13 cellular contexts compared by ENCODE assay signal in the genomic region with DNA sequence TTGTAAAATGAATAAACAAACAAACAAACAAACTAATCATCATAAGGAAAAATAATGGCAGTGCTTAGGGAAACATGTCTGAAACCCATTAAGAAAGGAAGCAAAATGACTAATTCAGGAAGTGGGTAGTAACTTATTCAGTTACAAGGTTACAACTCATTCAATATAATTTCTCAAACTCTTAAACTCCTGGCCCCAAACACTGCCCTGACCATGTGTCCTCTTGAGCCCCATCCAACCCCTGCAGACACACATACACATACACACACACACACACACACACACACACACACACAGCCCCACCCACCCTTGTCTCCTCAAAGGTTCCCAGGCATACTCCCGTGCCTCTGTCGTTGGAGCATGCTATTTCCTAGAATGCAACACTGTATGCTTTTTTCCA.
DNase-seq lines count a peak whose midpoint lies in the region; ATAC-seq, FAIRE-seq and TF ChIP-seq lines count a peak whose summit lies in the region.
"Had no signal": no experiment of that assay in that cellular context is flagged by ENCODE, and none has a peak within 500 bp of the region (broad histone marks: within the 10 kb centered on the region; RNA-seq: fewer than 3 reads in every experiment).

No MANE protein-coding gene starts in this region.

- peak overlapping the region; percentile 35 for H3K4me2 ChIP-seq in astrocyte (ENCODE audit: low read length)

- FAIRE-seq in astrocyte (lab: Jason Lieb, UNC) = no peak

- H3K36me3 ChIP-seq in astrocyte (ENCODE audit: insufficient read depth, low read length) (no peaks in the 10 kb centered on the region), Caco-2 (ENCODE audit: control insufficient read depth, insufficient read depth, low read length) (no peaks in the 10 kb centered on the region)

- intact Hi-C loops in Caco-2 (cut with micrococcal nuclease; ENCODE audit: unreplicated experiment) = no loop called here

- no peaks in the 10 kb centered on the region for H4K20me1 ChIP-seq in astrocyte (ENCODE audit: insufficient read depth, low read length)

- H3K4me1 ChIP-seq in astrocyte (ENCODE audit: insufficient read depth, low read length) = no peaks in the 10 kb centered on the region
- H3K4me1 ChIP-seq in Caco-2 = no peaks in the 10 kb centered on the region

- CTCF ChIA-PET in Caco-2 (lab: Charles Lee) = no interaction called here

- H2AFZ ChIP-seq in astrocyte (ENCODE audit: low read depth, low read length) = peak overlapping the region; percentile 5

- no peak for DNase-seq in stimulated activated naive CD8-positive, alpha-beta T cell treated with anti-CD3 and anti-CD28 coated beads, Interleukin-15, amount 100 ng/mL, for 72 hours
- no peak for DNase-seq in stimulated activated naive CD8-positive, alpha-beta T cell treated with anti-CD3 and anti-CD28 coated beads, Interleukin-15, Interleukin-2, amounts not matched to agents 100 U/mL and 50 U/mL, for 24 hours
- peak in 1 of 2 experiments; percentile 18 for DNase-seq in HL-60 (ENCODE audit: low read depth in 1 of 2, low spot score in 1 of 2)
- peak; percentile 31 for DNase-seq in astrocyte (ENCODE audit: low read depth)
- no peak for DNase-seq in AG08396 (ENCODE audit: low spot score)
- no peak for DNase-seq in Caco-2
- DNase-seq in mesenteric fat pad (ENCODE audit: low spot score) = no peak
- no peak for DNase-seq in GM19240 (ENCODE audit: insufficient read length, low spot score)
- DNase-seq: activated CD4-positive, alpha-beta T cell treated with anti-CD3 and anti-CD28 coated beads for 36 hours; GDM1; NCI-H1105 had no signal

- POLR2A ChIA-PET in Caco-2 (lab: Charles Lee) = no interaction called here

- TF ChIP-seq CTCF in HL-60 (IDR thresholded peaks at IDR 0.05; ENCODE audit: insufficient read depth, low read length) (no peak), astrocyte (IDR thresholded peaks at IDR 0.05; ENCODE audit: insufficient read depth, low read depth, low read length) (no peak), Caco-2 (IDR thresholded peaks at IDR 0.05; ENCODE audit: insufficient read depth in 1 of 2, low read depth in 1 of 2, low read length in 1 of 2, severe bottlenecking in 1 of 2, unreplicated experiment in 1 of 2) (no peak)

- H3K27me3 Mint-ChIP-seq in stimulated activated naive CD8-positive, alpha-beta T cell treated with anti-CD3 and anti-CD28 coated beads, Interleukin-15, amount 100 ng/mL, for 72 hours = peaks cover 7% of the 10 kb centered on the region
- H3K27me3 Mint-ChIP-seq in astrocyte (ENCODE audit: low read depth, unreplicated experiment) (no peaks in the 10 kb centered on the region), Caco-2 (ENCODE audit: insufficient read depth, unreplicated experiment) (peaks cover 16% of the 10 kb centered on the region)
- H3K27me3 Mint-ChIP-seq: activated CD4-positive, alpha-beta T cell treated with anti-CD3 and anti-CD28 coated beads for 36 hours had no signal

- peak; percentile 45 for ATAC-seq in stimulated activated naive CD8-positive, alpha-beta T cell treated with anti-CD3 and anti-CD28 coated beads, Interleukin-15, amount 100 ng/mL, for 72 hours
- ATAC-seq in stimulated activated naive CD8-positive, alpha-beta T cell treated with anti-CD3 and anti-CD28 coated beads, Interleukin-15, Interleukin-2, amounts not matched to agents 100 U/mL and 50 U/mL, for 24 hours = no peak
- ATAC-seq: activated CD4-positive, alpha-beta T cell treated with anti-CD3 and anti-CD28 coated beads for 36 hours; left lobe of liver had no signal

- no TSS peak for BruUV-seq in Caco-2 (replicated peaks; lab: Mats Ljungman, UMichigan)

- H3K4me3 Mint-ChIP-seq in stimulated activated naive CD8-positive, alpha-beta T cell treated with anti-CD3 and anti-CD28 coated beads, Interleukin-15, amount 100 ng/mL, for 72 hours = no peak overlapping the region
- H3K4me3 Mint-ChIP-seq in astrocyte (ENCODE audit: unreplicated experiment) (no peak overlapping the region), Caco-2 (ENCODE audit: unreplicated experiment) (no peak overlapping the region)
- H3K4me3 Mint-ChIP-seq: activated CD4-positive, alpha-beta T cell treated with anti-CD3 and anti-CD28 coated beads for 36 hours had no signal

- peaks cover 9% of the 10 kb centered on the region for H3K4me1 Mint-ChIP-seq in stimulated activated naive CD8-positive, alpha-beta T cell treated with anti-CD3 and anti-CD28 coated beads, Interleukin-15, amount 100 ng/mL, for 72 hours
- H3K4me1 Mint-ChIP-seq in astrocyte (ENCODE audit: low read depth, unreplicated experiment) (peaks cover 4% of the 10 kb centered on the region), Caco-2 (ENCODE audit: low read depth, unreplicated experiment) (no peaks in the 10 kb centered on the region)

- H3K9me3 Mint-ChIP-seq in stimulated activated naive CD8-positive, alpha-beta T cell treated with anti-CD3 and anti-CD28 coated beads, Interleukin-15, amount 100 ng/mL, for 72 hours = no peaks in the 10 kb centered on the region
- H3K9me3 Mint-ChIP-seq in astrocyte (ENCODE audit: unreplicated experiment) = peaks cover 2% of the 10 kb centered on the region
- H3K9me3 Mint-ChIP-seq in Caco-2 (ENCODE audit: unreplicated experiment) = no peaks in the 10 kb centered on the region

- H3K36me3 Mint-ChIP-seq in astrocyte (ENCODE audit: low read depth, unreplicated experiment) (no peaks in the 10 kb centered on the region), Caco-2 (ENCODE audit: insufficient read depth, unreplicated experiment) (no peaks in the 10 kb centered on the region)

- H3K9me3 ChIP-seq in astrocyte (ENCODE audit: insufficient read depth, low read depth, low read length) (no peaks in the 10 kb centered on the region), Caco-2 (no peaks in the 10 kb centered on the region)

- H3K27ac Mint-ChIP-seq in stimulated activated naive CD8-positive, alpha-beta T cell treated with anti-CD3 and anti-CD28 coated beads, Interleukin-15, amount 100 ng/mL, for 72 hours = no peak overlapping the region
- H3K27ac Mint-ChIP-seq in astrocyte (ENCODE audit: unreplicated experiment) (no peak overlapping the region), Caco-2 (ENCODE audit: unreplicated experiment) (no peak overlapping the region)
- H3K27ac Mint-ChIP-seq: activated CD4-positive, alpha-beta T cell treated with anti-CD3 and anti-CD28 coated beads for 36 hours had no signal

- no peaks in the 10 kb centered on the region for H3K79me2 ChIP-seq in astrocyte (ENCODE audit: insufficient read depth, low read length)

- no peak overlapping the region for H3K9ac ChIP-seq in astrocyte (ENCODE audit: low read length)

- peak overlapping the region; percentile 19; the same call in 1 of the 2 replicates for H3K27ac ChIP-seq in HL-60 (replicated peaks)
- H3K27ac ChIP-seq in astrocyte (ENCODE audit: low read depth, low read length) = no peak overlapping the region
- H3K27ac ChIP-seq: RWPE1 had no signal

- H3K4me3 ChIP-seq in HL-60 (replicated peaks; ENCODE audit: insufficient read depth, low read length) = no peak overlapping the region
- no peak overlapping the region for H3K4me3 ChIP-seq in astrocyte (ENCODE audit: insufficient read depth, low read depth, low read length)
- no peak overlapping the region for H3K4me3 ChIP-seq in Caco-2 (ENCODE audit: low read depth, low read length)

- H3K27me3 ChIP-seq in HL-60 (ENCODE audit: insufficient read depth, poor library complexity, severe bottlenecking) (no peaks in the 10 kb centered on the region), astrocyte (ENCODE audit: insufficient read depth, low read length) (no peaks in the 10 kb centered on the region), Caco-2 (replicated peaks; ENCODE audit: control insufficient read depth, insufficient read depth, low read length) (no peaks in the 10 kb centered on the region)
